1 cellular context compared by ENCODE assay signal in genomic region chr19:14091086-14091884, GRCh38.
TF ChIP-seq lines count a peak whose summit lies in the region.

No MANE protein-coding gene starts in this region.

TF ChIP-seq in K562, 482 proteins besides CTCF, POLR2A, EP300 and RAD21 (continued from another document and continues in another):
- TF ChIP-seq, protein P1, sequence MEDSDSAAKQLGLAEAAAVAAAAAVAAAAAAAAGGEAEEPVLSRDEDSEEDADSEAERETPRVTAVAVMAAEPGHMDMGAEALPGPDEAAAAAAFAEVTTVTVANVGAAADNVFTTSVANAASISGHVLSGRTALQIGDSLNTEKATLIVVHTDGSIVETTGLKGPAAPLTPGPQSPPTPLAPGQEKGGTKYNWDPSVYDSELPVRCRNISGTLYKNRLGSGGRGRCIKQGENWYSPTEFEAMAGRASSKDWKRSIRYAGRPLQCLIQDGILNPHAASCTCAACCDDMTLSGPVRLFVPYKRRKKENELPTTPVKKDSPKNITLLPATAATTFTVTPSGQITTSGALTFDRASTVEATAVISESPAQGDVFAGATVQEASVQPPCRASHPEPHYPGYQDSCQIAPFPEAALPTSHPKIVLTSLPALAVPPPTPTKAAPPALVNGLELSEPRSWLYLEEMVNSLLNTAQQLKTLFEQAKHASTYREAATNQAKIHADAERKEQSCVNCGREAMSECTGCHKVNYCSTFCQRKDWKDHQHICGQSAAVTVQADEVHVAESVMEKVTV (CRISPR knock-in tag; IDR thresholded peaks at IDR 0.05): no peak
- TF ChIP-seq ZNF134 (CRISPR knock-in tag; conservative IDR thresholded peaks at IDR 0.05) (no peak), HMBOX1 (IDR thresholded peaks at IDR 0.05) (no peak), ZKSCAN1 (IDR thresholded peaks at IDR 0.05; ENCODE audit: low read depth, low read length) (peak; percentile 67; the same call in 1 of the 2 replicates), ZNF263 (CRISPR knock-in tag; IDR thresholded peaks at IDR 0.05; ENCODE audit: borderline replicate concordance) (0 out of 2 replicates have a peak, but pooled peaks have one; percentile 38), HDAC6 (IDR thresholded peaks at IDR 0.05; ENCODE audit: low read depth, low read length) (no peak), TEAD4 (IDR thresholded peaks at IDR 0.05; ENCODE audit: low read length) (peak; percentile 58), TEAD4 (CRISPR knock-in tag; IDR thresholded peaks at IDR 0.05; ENCODE audit: borderline replicate concordance) (no peak), MAZ (CRISPR knock-in tag; conservative IDR thresholded peaks at IDR 0.05 in 1 of 2, IDR thresholded peaks at IDR 0.05 in 1 of 2) (peak in 1 of 2 experiments; percentile 89; a peak in 3 of 4 replicates), ZNF347 (CRISPR knock-in tag; IDR thresholded peaks at IDR 0.05; ENCODE audit: low read depth) (no peak), PTBP1 (IDR thresholded peaks at IDR 0.05; ENCODE audit: low read depth, low read length) (0 out of 2 replicates have a peak, but pooled peaks have one; percentile 24), CBX8 (IDR thresholded peaks at IDR 0.05; ENCODE audit: borderline replicate concordance, extremely low read depth, low read depth, low read length, poor library complexity, severe bottlenecking) (no peak), ZNF551 (CRISPR knock-in tag; IDR thresholded peaks at IDR 0.05) (no peak), ZNF133 (CRISPR knock-in tag; IDR thresholded peaks at IDR 0.05) (no peak), ZNF431 (CRISPR knock-in tag; IDR thresholded peaks at IDR 0.05) (no peak), RBM25 (IDR thresholded peaks at IDR 0.05; ENCODE audit: low read depth, low read length, severe bottlenecking) (peak; percentile 30), KLF10 (CRISPR knock-in tag; IDR thresholded peaks at IDR 0.05) (no peak), MCM3 (IDR thresholded peaks at IDR 0.05) (no peak), NCOA6 (IDR thresholded peaks at IDR 0.05) (no peak), ZNF121 (CRISPR knock-in tag; conservative IDR thresholded peaks at IDR 0.05) (no peak), PHB (CRISPR knock-in tag; IDR thresholded peaks at IDR 0.05) (no peak), NR2C2 (CRISPR knock-in tag; IDR thresholded peaks at IDR 0.05) (peak; percentile 74), NR2C2 (tag; IDR thresholded peaks at IDR 0.05) (peak; percentile 96), ZNF644 (tag; IDR thresholded peaks at IDR 0.05; ENCODE audit: low read depth) (no peak), ZNF778 (CRISPR knock-in tag; IDR thresholded peaks at IDR 0.05) (no peak), TSC22D4 (tag; IDR thresholded peaks at IDR 0.05) (no peak), ZNF584 (CRISPR knock-in tag; IDR thresholded peaks at IDR 0.05; ENCODE audit: low read depth) (peak; percentile 32; the same call in 1 of the 2 replicates), SMARCC2 (IDR thresholded peaks at IDR 0.05; ENCODE audit: low read depth) (no peak), ZNF23 (CRISPR knock-in tag; IDR thresholded peaks at IDR 0.05) (no peak), TCF7 (IDR thresholded peaks at IDR 0.05; ENCODE audit: borderline replicate concordance) (no peak), RBM17 (IDR thresholded peaks at IDR 0.05; ENCODE audit: borderline replicate concordance, low read depth, low read length) (no peak), FOXP1 (CRISPR knock-in tag; IDR thresholded peaks at IDR 0.05) (peak; percentile 71), L3MBTL2 (IDR thresholded peaks at IDR 0.05) (peak; percentile 61), HOMEZ (CRISPR knock-in tag; IDR thresholded peaks at IDR 0.05) (0 out of 2 replicates have a peak, but pooled peaks have one; percentile 68), WHSC1 (IDR thresholded peaks at IDR 0.05; ENCODE audit: low read length) (no peak)
- TF ChIP-seq, protein P2, sequence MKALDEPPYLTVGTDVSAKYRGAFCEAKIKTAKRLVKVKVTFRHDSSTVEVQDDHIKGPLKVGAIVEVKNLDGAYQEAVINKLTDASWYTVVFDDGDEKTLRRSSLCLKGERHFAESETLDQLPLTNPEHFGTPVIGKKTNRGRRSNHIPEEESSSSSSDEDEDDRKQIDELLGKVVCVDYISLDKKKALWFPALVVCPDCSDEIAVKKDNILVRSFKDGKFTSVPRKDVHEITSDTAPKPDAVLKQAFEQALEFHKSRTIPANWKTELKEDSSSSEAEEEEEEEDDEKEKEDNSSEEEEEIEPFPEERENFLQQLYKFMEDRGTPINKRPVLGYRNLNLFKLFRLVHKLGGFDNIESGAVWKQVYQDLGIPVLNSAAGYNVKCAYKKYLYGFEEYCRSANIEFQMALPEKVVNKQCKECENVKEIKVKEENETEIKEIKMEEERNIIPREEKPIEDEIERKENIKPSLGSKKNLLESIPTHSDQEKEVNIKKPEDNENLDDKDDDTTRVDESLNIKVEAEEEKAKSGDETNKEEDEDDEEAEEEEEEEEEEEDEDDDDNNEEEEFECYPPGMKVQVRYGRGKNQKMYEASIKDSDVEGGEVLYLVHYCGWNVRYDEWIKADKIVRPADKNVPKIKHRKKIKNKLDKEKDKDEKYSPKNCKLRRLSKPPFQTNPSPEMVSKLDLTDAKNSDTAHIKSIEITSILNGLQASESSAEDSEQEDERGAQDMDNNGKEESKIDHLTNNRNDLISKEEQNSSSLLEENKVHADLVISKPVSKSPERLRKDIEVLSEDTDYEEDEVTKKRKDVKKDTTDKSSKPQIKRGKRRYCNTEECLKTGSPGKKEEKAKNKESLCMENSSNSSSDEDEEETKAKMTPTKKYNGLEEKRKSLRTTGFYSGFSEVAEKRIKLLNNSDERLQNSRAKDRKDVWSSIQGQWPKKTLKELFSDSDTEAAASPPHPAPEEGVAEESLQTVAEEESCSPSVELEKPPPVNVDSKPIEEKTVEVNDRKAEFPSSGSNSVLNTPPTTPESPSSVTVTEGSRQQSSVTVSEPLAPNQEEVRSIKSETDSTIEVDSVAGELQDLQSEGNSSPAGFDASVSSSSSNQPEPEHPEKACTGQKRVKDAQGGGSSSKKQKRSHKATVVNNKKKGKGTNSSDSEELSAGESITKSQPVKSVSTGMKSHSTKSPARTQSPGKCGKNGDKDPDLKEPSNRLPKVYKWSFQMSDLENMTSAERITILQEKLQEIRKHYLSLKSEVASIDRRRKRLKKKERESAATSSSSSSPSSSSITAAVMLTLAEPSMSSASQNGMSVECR (CRISPR knock-in tag; IDR thresholded peaks at IDR 0.05): peak; percentile 64; the same call in 1 of the 2 replicates
- TF ChIP-seq, protein P3, sequence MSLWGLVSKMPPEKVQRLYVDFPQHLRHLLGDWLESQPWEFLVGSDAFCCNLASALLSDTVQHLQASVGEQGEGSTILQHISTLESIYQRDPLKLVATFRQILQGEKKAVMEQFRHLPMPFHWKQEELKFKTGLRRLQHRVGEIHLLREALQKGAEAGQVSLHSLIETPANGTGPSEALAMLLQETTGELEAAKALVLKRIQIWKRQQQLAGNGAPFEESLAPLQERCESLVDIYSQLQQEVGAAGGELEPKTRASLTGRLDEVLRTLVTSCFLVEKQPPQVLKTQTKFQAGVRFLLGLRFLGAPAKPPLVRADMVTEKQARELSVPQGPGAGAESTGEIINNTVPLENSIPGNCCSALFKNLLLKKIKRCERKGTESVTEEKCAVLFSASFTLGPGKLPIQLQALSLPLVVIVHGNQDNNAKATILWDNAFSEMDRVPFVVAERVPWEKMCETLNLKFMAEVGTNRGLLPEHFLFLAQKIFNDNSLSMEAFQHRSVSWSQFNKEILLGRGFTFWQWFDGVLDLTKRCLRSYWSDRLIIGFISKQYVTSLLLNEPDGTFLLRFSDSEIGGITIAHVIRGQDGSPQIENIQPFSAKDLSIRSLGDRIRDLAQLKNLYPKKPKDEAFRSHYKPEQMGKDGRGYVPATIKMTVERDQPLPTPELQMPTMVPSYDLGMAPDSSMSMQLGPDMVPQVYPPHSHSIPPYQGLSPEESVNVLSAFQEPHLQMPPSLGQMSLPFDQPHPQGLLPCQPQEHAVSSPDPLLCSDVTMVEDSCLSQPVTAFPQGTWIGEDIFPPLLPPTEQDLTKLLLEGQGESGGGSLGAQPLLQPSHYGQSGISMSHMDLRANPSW (CRISPR knock-in tag; IDR thresholded peaks at IDR 0.05): no peak
- TF ChIP-seq, protein P4, sequence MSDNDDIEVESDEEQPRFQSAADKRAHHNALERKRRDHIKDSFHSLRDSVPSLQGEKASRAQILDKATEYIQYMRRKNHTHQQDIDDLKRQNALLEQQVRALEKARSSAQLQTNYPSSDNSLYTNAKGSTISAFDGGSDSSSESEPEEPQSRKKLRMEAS (CRISPR knock-in tag; IDR thresholded peaks at IDR 0.05): 0 out of 2 replicates have a peak, but pooled peaks have one; percentile 20
- TF ChIP-seq, protein P5, sequence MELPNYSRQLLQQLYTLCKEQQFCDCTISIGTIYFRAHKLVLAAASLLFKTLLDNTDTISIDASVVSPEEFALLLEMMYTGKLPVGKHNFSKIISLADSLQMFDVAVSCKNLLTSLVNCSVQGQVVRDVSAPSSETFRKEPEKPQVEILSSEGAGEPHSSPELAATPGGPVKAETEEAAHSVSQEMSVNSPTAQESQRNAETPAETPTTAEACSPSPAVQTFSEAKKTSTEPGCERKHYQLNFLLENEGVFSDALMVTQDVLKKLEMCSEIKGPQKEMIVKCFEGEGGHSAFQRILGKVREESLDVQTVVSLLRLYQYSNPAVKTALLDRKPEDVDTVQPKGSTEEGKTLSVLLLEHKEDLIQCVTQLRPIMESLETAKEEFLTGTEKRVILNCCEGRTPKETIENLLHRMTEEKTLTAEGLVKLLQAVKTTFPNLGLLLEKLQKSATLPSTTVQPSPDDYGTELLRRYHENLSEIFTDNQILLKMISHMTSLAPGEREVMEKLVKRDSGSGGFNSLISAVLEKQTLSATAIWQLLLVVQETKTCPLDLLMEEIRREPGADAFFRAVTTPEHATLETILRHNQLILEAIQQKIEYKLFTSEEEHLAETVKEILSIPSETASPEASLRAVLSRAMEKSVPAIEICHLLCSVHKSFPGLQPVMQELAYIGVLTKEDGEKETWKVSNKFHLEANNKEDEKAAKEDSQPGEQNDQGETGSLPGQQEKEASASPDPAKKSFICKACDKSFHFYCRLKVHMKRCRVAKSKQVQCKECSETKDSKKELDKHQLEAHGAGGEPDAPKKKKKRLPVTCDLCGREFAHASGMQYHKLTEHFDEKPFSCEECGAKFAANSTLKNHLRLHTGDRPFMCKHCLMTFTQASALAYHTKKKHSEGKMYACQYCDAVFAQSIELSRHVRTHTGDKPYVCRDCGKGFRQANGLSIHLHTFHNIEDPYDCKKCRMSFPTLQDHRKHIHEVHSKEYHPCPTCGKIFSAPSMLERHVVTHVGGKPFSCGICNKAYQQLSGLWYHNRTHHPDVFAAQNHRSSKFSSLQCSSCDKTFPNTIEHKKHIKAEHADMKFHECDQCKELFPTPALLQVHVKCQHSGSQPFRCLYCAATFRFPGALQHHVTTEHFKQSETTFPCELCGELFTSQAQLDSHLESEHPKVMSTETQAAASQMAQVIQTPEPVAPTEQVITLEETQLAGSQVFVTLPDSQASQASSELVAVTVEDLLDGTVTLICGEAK (IDR thresholded peaks at IDR 0.05): peak; percentile 100
- TF ChIP-seq, protein P5 (CRISPR knock-in tag; IDR thresholded peaks at IDR 0.05): peak; percentile 99
- TF ChIP-seq, protein P6, sequence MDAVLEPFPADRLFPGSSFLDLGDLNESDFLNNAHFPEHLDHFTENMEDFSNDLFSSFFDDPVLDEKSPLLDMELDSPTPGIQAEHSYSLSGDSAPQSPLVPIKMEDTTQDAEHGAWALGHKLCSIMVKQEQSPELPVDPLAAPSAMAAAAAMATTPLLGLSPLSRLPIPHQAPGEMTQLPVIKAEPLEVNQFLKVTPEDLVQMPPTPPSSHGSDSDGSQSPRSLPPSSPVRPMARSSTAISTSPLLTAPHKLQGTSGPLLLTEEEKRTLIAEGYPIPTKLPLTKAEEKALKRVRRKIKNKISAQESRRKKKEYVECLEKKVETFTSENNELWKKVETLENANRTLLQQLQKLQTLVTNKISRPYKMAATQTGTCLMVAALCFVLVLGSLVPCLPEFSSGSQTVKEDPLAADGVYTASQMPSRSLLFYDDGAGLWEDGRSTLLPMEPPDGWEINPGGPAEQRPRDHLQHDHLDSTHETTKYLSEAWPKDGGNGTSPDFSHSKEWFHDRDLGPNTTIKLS (IDR thresholded peaks at IDR 0.05; ENCODE audit: borderline replicate concordance, low read depth): peak; percentile 34; the same call in 1 of the 2 replicates
